Comparison of ENCODE assay signal across 36 cellular contexts in genomic region chr20:59908855-59909254, GRCh38. TPM values are rescaled to one million over a fixed set of nuclear protein-coding genes. Genes with fewer than 3 reads are reported as not detected.
DNase-seq lines count a peak whose midpoint lies in the region; ATAC-seq, FAIRE-seq and TF ChIP-seq lines count a peak whose summit lies in the region.
"Had no signal": no experiment of that assay in that cellular context is flagged by ENCODE, and none has a peak within 500 bp of the region (broad histone marks: within the 10 kb centered on the region; RNA-seq: fewer than 3 reads in every experiment).

No MANE protein-coding gene starts in this region.

- no peaks in the 10 kb centered on the region for H4K20me1 ChIP-seq in PC-3 (ENCODE audit: low read length)
- H4K20me1 ChIP-seq: BLaER1; BLaER1 treated with 17β-estradiol and CSF1 and Interleukin-3, amounts not matched to agents 10 nM and 100 nM had no signal

- CTCF ChIA-PET in HEK293 (lab: Yijun Ruan, JAX) (interaction anchor here (1.3 kb wide), 1 partner anchor 25 kb away, joined by 3 read pairs; no protein-coding TSS in a partner anchor), PC-3 (lab: Charles Lee) (interaction anchor here (0.7 kb wide), 1 partner anchor 136 kb away, joined by 4 read pairs; no protein-coding TSS in a partner anchor)

- H3K4me2 ChIP-seq in PC-3 (ENCODE audit: low read length), result peak overlapping the region; percentile 54
- H3K4me2 ChIP-seq: A549; BLaER1; BLaER1 treated with 17β-estradiol and CSF1 and Interleukin-3, amounts not matched to agents 10 nM and 100 nM had no signal

- H3F3A ChIP-seq in PC-3 (ENCODE audit: low read length, unreplicated experiment), result no peaks in the 10 kb centered on the region

- intact Hi-C loops in PC-3 (cut with micrococcal nuclease), result loop anchor here (5.0 kb wide), 1 partner anchor 47 kb away; no protein-coding TSS in a partner anchor

- no peaks in the 10 kb centered on the region for H3K9me2 ChIP-seq in PC-3 (replicated peaks; ENCODE audit: low read length)

- H3K9me3 ChIP-seq in HEK293 (ENCODE audit: control insufficient read depth, insufficient read depth, low read depth, low read length) (no peaks in the 10 kb centered on the region), PC-3 (ENCODE audit: low read length) (no peaks in the 10 kb centered on the region), small intestine (ENCODE audit: control insufficient read depth, low read depth) (no peaks in the 10 kb centered on the region)
- H3K9me3 ChIP-seq: A549, BE2C, BLaER1 had no signal

- H3K79me2 ChIP-seq in PC-3 (ENCODE audit: low read length), result no peaks in the 10 kb centered on the region

- 90 to 96% (median 95%) methylated on average over 5 of the region's 5 CpGs for WGBS in small intestine, 3 donors

- H3K4me3 ChIP-seq in HEK293 (ENCODE audit: low read depth, low read length) (no peak overlapping the region), PC-3 (ENCODE audit: low read length) (no peak overlapping the region), small intestine (ENCODE audit: low read depth in 1 of 2, low read length in 2 of 2) (no peak overlapping the region)
- H3K4me3 ChIP-seq: A549; BLaER1; BLaER1 treated with 17β-estradiol and CSF1 and Interleukin-3, amounts not matched to agents 10 nM and 100 nM had no signal

- no peak overlapping the region for H3K9ac ChIP-seq in PC-3 (ENCODE audit: low read length)
- H3K9ac ChIP-seq: BLaER1; BLaER1 treated with 17β-estradiol and CSF1 and Interleukin-3, amounts not matched to agents 10 nM and 100 nM had no signal

- ATAC-seq in PC-3, result peak; percentile 88
- ATAC-seq: A549; CD8-positive, alpha-beta T cell had no signal

- no peak overlapping the region for H3K27ac ChIP-seq in HEK293 (ENCODE audit: extremely low read depth, low read depth, low read length)
- no peak overlapping the region for H3K27ac ChIP-seq in PC-3 (ENCODE audit: low read length)
- no peak overlapping the region for H3K27ac ChIP-seq in small intestine (ENCODE audit: low read depth in 1 of 2, low read length in 1 of 2)
- H3K27ac ChIP-seq: 22Rv1; A549; BLaER1; BLaER1 treated with 17β-estradiol and CSF1 and Interleukin-3, amounts not matched to agents 10 nM and 100 nM; C4-2B had no signal

- POLR2A ChIA-PET in HEK293 (lab: Yijun Ruan, JAX), result no interaction called here
- POLR2A ChIA-PET in PC-3 (lab: Charles Lee; ENCODE audit: unreplicated experiment), result interaction anchor here (0.7 kb wide), 1 partner anchor 59 kb away, joined by 6 read pairs; no protein-coding TSS in a partner anchor

- H2AFZ ChIP-seq in PC-3 (ENCODE audit: low read length), result peak overlapping the region; percentile 25; the same call in 1 of the 2 replicates

- H3K4me1 ChIP-seq in HEK293 (ENCODE audit: control insufficient read depth, insufficient read depth, low read length) (no peaks in the 10 kb centered on the region), PC-3 (ENCODE audit: insufficient read depth, low read length) (peaks cover 22% of the 10 kb centered on the region), small intestine (ENCODE audit: control insufficient read depth in 2 of 2, insufficient read depth in 1 of 2, low read depth in 1 of 2, low read length in 1 of 2) (no peaks in the 10 kb centered on the region)
- H3K4me1 ChIP-seq: A549, BE2C, Caco-2 had no signal

- H3K36me3 ChIP-seq in HEK293 (ENCODE audit: control insufficient read depth in 2 of 2, insufficient read depth in 1 of 2, low read length in 2 of 2), result no peaks in the 10 kb centered on the region
- no peaks in the 10 kb centered on the region for H3K36me3 ChIP-seq in PC-3 (ENCODE audit: low read depth, low read length)
- peaks cover 0 to 2% of the 10 kb centered on the region in 2 donors for H3K36me3 ChIP-seq in small intestine (ENCODE audit: control insufficient read depth in 2 of 2, insufficient read depth in 2 of 2, low read length in 2 of 2)
- H3K36me3 ChIP-seq: BE2C had no signal

- H3K27me3 ChIP-seq in PC-3 (ENCODE audit: low read length), result no peaks in the 10 kb centered on the region
- no peaks in the 10 kb centered on the region for H3K27me3 ChIP-seq in small intestine (ENCODE audit: control insufficient read depth in 2 of 2, insufficient read depth in 2 of 2, low read length in 2 of 2)
- H3K27me3 ChIP-seq: BLaER1; BLaER1 treated with 17β-estradiol and CSF1 and Interleukin-3, amounts not matched to agents 10 nM and 100 nM had no signal

- peak; percentile 4 for DNase-seq in EH (ENCODE audit: low read depth)
- DNase-seq in PC-3, result peak; percentile 58
- DNase-seq in left kidney (ENCODE audit: low read depth, low spot score), result peak; percentile 24
- no peak for DNase-seq in NCI-H774 (lab: John Stamatoyannopoulos, UW)
- no peak for DNase-seq in small intestine
- DNase-seq in activated CD4-positive, alpha-beta T cell treated with anti-CD3 and anti-CD28 coated beads for 1 hour, result no peak
- no peak for DNase-seq in GM19239 (ENCODE audit: insufficient read length, low spot score)
- DNase-seq: 8988T; ACHN; AML-193; BE2C; C1 segment of cervical spinal cord; Caco-2; Calu3; CD4-positive, alpha-beta memory T cell; CD4-positive, alpha-beta T cell; CD4-positive, CD25-positive, alpha-beta regulatory T cell; CD8-positive, alpha-beta memory T cell; CD8-positive, alpha-beta T cell; COR-L47; DMS 273 treated with DMSO at 0.1 percent for 48 hours; DMS153; DMS53; DMS79; DMS79 treated with DMSO at 0.1 percent for 48 hours; DND-41; EL had no signal

- FAIRE-seq in small intestine (lab: Jason Lieb, UNC) (no peak), GM19239 (lab: Jason Lieb, UNC) (no peak)
- FAIRE-seq: A204.1, A549, D721Med had no signal

- TF ChIP-seq CTCF in HEK293 (tag by site-specific recombination; IDR thresholded peaks at IDR 0.05) (no peak), PC-3 (conservative IDR thresholded peaks at IDR 0.05; ENCODE audit: low read depth, low read length) (no peak)

- no TSS peak for BruUV-seq in PC-3 (replicated peaks; lab: Mats Ljungman, UMichigan)

TF ChIP-seq in HEK293, 187 proteins besides CTCF, POLR2A, EP300 and RAD21 (continues in another document):
- TF ChIP-seq BCL6B (tag by site-specific recombination; IDR thresholded peaks at IDR 0.05), result 0 out of 2 replicates have a peak, but pooled peaks have one; percentile 43
- peak; percentile 80 for TF ChIP-seq PRDM4 (tag by site-specific recombination; IDR thresholded peaks at IDR 0.05)
- no peak for TF ChIP-seq ZBTB10 (tag by site-specific recombination; IDR thresholded peaks at IDR 0.05)

RNA-seq across cellular contexts. Expression of gene SYCP2, which starts 24.6 kb away (rescaled TPM):
- total RNA-seq in PC-3 (2014; rRNA removed), result 0.86 and 1.8 TPM in 2 replicates
- 1 to 10 TPM in 1 of 3 donors, under 1 TPM in 2; 0.51 to 3.0 (median 0.89) TPM for polyA plus RNA-seq in small intestine

RNA-seq across cellular contexts. Expression of gene PPP1R3D, which starts 31.2 kb away (rescaled TPM):
- 5.6 and 6.3 TPM in 2 replicates for total RNA-seq in PC-3 (2014; rRNA removed)
- polyA plus RNA-seq in small intestine, result 1 to 10 TPM; 3.2 to 5.1 (median 4.0) TPM

RNA-seq across cellular contexts. Expression of gene FAM217B, which starts 31.3 kb away (rescaled TPM):
- total RNA-seq in PC-3 (2014; rRNA removed), result 6.3 and 7.2 TPM in 2 replicates
- 1 to 10 TPM; 2.7 to 3.8 (median 3.6) TPM for polyA plus RNA-seq in small intestine

RNA-seq across cellular contexts. Expression of gene CDH26, which starts 49.4 kb away (rescaled TPM):
- 1.2 and 1.4 TPM in 2 replicates for total RNA-seq in PC-3 (2014; rRNA removed)
- 1 to 10 TPM in 2 of 3 donors, under 1 TPM in 1; 0.72 to 1.1 (median 1.1) TPM for polyA plus RNA-seq in small intestine
- total RNA-seq: A172 had no signal
- polyA plus RNA-seq: CD8-positive, alpha-beta memory T cell had no signal

Comparison
In these comparisons a context has a peak if more than half of its experiments do, and no peak if none do; other contexts are left out.
1. DNase-seq: peak in EH (single experiment), PC-3 (single experiment) and left kidney (single experiment); none in NCI-H774 (single experiment), small intestine (single experiment), activated CD4-positive, alpha-beta T cell treated with anti-CD3 and anti-CD28 coated beads for 1 hour (single experiment) and GM19239 (single experiment).